8 cellular contexts compared by ENCODE assay signal in the genomic region with DNA sequence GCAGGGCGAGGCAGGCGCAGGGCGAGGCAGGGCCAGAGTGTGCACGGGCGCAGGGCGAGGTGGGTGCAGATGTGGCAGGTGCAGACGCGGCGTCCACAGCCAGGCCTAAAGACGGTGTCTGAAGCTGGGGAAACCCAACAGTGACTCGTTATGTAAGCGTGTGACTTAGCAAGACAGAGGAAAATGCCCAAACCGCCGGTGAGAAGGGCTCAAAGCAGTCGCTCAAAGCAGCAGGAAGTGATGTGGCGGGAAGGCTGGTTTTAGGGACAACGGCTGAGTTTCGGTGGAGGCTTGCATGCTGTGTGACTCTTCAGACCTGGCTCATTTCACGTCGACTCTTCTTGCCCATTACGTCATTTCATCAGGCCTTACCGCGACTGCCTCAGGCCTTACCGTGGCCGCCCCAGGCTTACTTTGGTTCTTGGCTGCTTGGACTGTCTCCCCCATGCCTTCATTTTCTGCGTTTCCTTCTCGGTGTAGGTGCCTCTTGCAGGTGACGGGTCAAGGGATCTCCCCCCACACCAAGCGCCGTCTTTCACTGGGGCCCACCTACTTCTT. TPM values are rescaled to one million over a fixed set of nuclear protein-coding genes. Genes with fewer than 3 reads are reported as not detected.
DNase-seq lines count a peak whose midpoint lies in the region; ATAC-seq and TF ChIP-seq lines count a peak whose summit lies in the region.

No MANE protein-coding gene starts in this region.

- no peak overlapping the region for H3K27ac ChIP-seq in aorta (ENCODE audit: low read depth in 1 of 2, low read length in 2 of 2)
- H3K27ac ChIP-seq in right lobe of liver: no peak overlapping the region

- peaks cover 29% of the 10 kb centered on the region for H3K4me1 Mint-ChIP-seq in activated T-cell treated with anti-CD3 and anti-CD28 coated beads, Interleukin-2, amount 50 U/mL, for 24 hours (ENCODE audit: low read depth)
- H3K4me1 Mint-ChIP-seq in mesothelial cell of epicardium: peaks cover 39% of the 10 kb centered on the region

- no peak overlapping the region for H3K9ac ChIP-seq in NT2/D1 (ENCODE audit: insufficient read length, low read depth)

- H3K36me3 ChIP-seq in NT2/D1 (ENCODE audit: insufficient read depth, insufficient read length, low read length) (no peaks in the 10 kb centered on the region), aorta (ENCODE audit: control insufficient read depth in 1 of 2, insufficient read depth in 2 of 2, low read length in 1 of 2) (no peaks in the 10 kb centered on the region), right lobe of liver (no peaks in the 10 kb centered on the region)

- intact Hi-C loops in aorta (cut with DNase I) (no loop called here), right lobe of liver (cut with DNase I) (no loop called here)

- no peak for TF ChIP-seq CTCF in mesothelial cell of epicardium (IDR thresholded peaks at IDR 0.05; ENCODE audit: unreplicated experiment)
- TF ChIP-seq CTCF in right lobe of liver (IDR thresholded peaks at IDR 0.05): no peak

- TF ChIP-seq POLR2A in GM18505 (IDR thresholded peaks at IDR 0.05; ENCODE audit: borderline replicate concordance, extremely low read depth, insufficient read depth, insufficient read length) (peak; percentile 20), right lobe of liver (IDR thresholded peaks at IDR 0.05) (no peak)

- no peaks in the 10 kb centered on the region for H3K9me3 ChIP-seq in NT2/D1 (ENCODE audit: insufficient read depth, low read length)
- H3K9me3 ChIP-seq in aorta (ENCODE audit: control insufficient read depth, low read length): no peaks in the 10 kb centered on the region
- H3K9me3 ChIP-seq in right lobe of liver: no peaks in the 10 kb centered on the region

- H3K27me3 ChIP-seq in NT2/D1 (ENCODE audit: insufficient read depth, insufficient read length) (no peaks in the 10 kb centered on the region), aorta (ENCODE audit: control insufficient read depth in 1 of 2, insufficient read depth in 2 of 2, low read length in 1 of 2) (no peaks in the 10 kb centered on the region), right lobe of liver (no peaks in the 10 kb centered on the region)

- DNase-seq in NT2/D1 (ENCODE audit: low read depth, low spot score): peak; percentile 15
- DNase-seq in activated T-cell treated with anti-CD3 and anti-CD28 coated beads, Interleukin-2, amount 50 U/mL, for 24 hours: peak; percentile 81
- DNase-seq in mesothelial cell of epicardium (ENCODE audit: low spot score in 2 of 2, unreplicated experiment in 2 of 2): peak in 1 of 2 experiments; percentile 22
- DNase-seq in aorta: peak; percentile 39 to 53
- DNase-seq in iPS-NIHi11 (ENCODE audit: low spot score): no peak
- DNase-seq in right lobe of liver: no peak

- peak overlapping the region; percentile 92 for H3K27ac Mint-ChIP-seq in activated T-cell treated with anti-CD3 and anti-CD28 coated beads, Interleukin-2, amount 50 U/mL, for 24 hours
- H3K27ac Mint-ChIP-seq in mesothelial cell of epicardium: peak overlapping the region; percentile 88

- no peaks in the 10 kb centered on the region for H3K27me3 Mint-ChIP-seq in activated T-cell treated with anti-CD3 and anti-CD28 coated beads, Interleukin-2, amount 50 U/mL, for 24 hours
- no peaks in the 10 kb centered on the region for H3K27me3 Mint-ChIP-seq in mesothelial cell of epicardium (ENCODE audit: low read depth)

- H3K4me3 ChIP-seq in NT2/D1 (ENCODE audit: insufficient read length, low read depth) (no peak overlapping the region), aorta (ENCODE audit: low read length in 2 of 2) (no peak overlapping the region), right lobe of liver (no peak overlapping the region)

- ATAC-seq in GM18505 (IDR thresholded peaks at IDR 0.05; ENCODE audit: unreplicated experiment) (peak; percentile 76), HG02571 (IDR thresholded peaks at IDR 0.05; ENCODE audit: unreplicated experiment) (peak; percentile 71), aorta (ENCODE audit: low FRiP score) (no peak), right lobe of liver (no peak)

- 83 to 84% methylated on average over 30 of the region's 30 CpGs for WGBS in aorta, 2 donors
- 68% methylated on average over 6 of the region's 30 CpGs for WGBS in right lobe of liver (ENCODE audit: insufficient coverage, low coverage, low lambda C conversion rate, missing lambda C conversion rate)

- no peaks in the 10 kb centered on the region for H3K9me3 Mint-ChIP-seq in activated T-cell treated with anti-CD3 and anti-CD28 coated beads, Interleukin-2, amount 50 U/mL, for 24 hours
- no peaks in the 10 kb centered on the region for H3K9me3 Mint-ChIP-seq in mesothelial cell of epicardium

- H3K4me1 ChIP-seq in NT2/D1 (ENCODE audit: insufficient read depth, insufficient read length): peaks cover 17% of the 10 kb centered on the region
- no peaks in the 10 kb centered on the region for H3K4me1 ChIP-seq in aorta (ENCODE audit: control insufficient read depth in 1 of 2, insufficient read depth in 2 of 2, low read length in 2 of 2)
- no peaks in the 10 kb centered on the region for H3K4me1 ChIP-seq in right lobe of liver

- peaks cover 14% of the 10 kb centered on the region for H3K36me3 Mint-ChIP-seq in activated T-cell treated with anti-CD3 and anti-CD28 coated beads, Interleukin-2, amount 50 U/mL, for 24 hours (ENCODE audit: low read depth)
- H3K36me3 Mint-ChIP-seq in mesothelial cell of epicardium: peaks cover 2% of the 10 kb centered on the region

- H3K4me3 Mint-ChIP-seq in activated T-cell treated with anti-CD3 and anti-CD28 coated beads, Interleukin-2, amount 50 U/mL, for 24 hours: peak overlapping the region; percentile 71
- no peak overlapping the region for H3K4me3 Mint-ChIP-seq in mesothelial cell of epicardium

RNA-seq across cellular contexts. Expression of a gene that starts 50.5 kb away (rescaled TPM):
- total RNA-seq in mesothelial cell of epicardium (70.4 to 73.5 TPM (median 71.2 TPM) in 3 replicates), aorta (10 to 100 TPM; 54.6 to 65.2 TPM), right lobe of liver (10 to 100 TPM; 14.6 to 24.3 (median 20.0) TPM)
- polyA plus RNA-seq in aorta: 10 to 100 TPM; 31.3 to 88.9 TPM

Comparison
In these comparisons a context has a peak if more than half of its experiments do, and no peak if none do; other contexts are left out.
1. ATAC-seq: peak in GM18505 (single experiment) and HG02571 (single experiment); none in aorta (single experiment) and right lobe of liver (0 of 4).
2. DNase-seq: peak in NT2/D1 (single experiment), activated T-cell treated with anti-CD3 and anti-CD28 coated beads, Interleukin-2, amount 50 U/mL, for 24 hours (single experiment) and aorta (2 of 2); none in iPS-NIHi11 (single experiment) and right lobe of liver (0 of 3).